Comparison of ENCODE assay signal across 9 cellular contexts in genomic region chr7:30433082-30433481, GRCh38. TPM values are rescaled to one million over a fixed set of nuclear protein-coding genes. Genes with fewer than 3 reads are reported as not detected.
DNase-seq lines count a peak whose midpoint lies in the region; ATAC-seq and TF ChIP-seq lines count a peak whose summit lies in the region.
"Had no signal": no experiment of that assay in that cellular context is flagged by ENCODE, and none has a peak within 500 bp of the region (broad histone marks: within the 10 kb centered on the region; RNA-seq: fewer than 3 reads in every experiment).

No MANE protein-coding gene starts in this region.

- no peak overlapping the region for H3K4me3 ChIP-seq in IMR-90 (ENCODE audit: insufficient read depth, low read depth, low read length)
- no peak overlapping the region for H3K4me3 ChIP-seq in astrocyte of the spinal cord (ENCODE audit: low read depth, low read length)
- H3K4me3 ChIP-seq in suprapubic skin, result no peak overlapping the region

- H3K27ac ChIP-seq in IMR-90 (ENCODE audit: insufficient read depth, low read length), result peak overlapping the region; percentile 31; the same call in 1 of the 2 replicates
- H3K27ac ChIP-seq in layer of hippocampus (ENCODE audit: low read depth, low read length), result peak overlapping the region; percentile 35
- H3K27ac ChIP-seq in suprapubic skin, result peak overlapping the region; percentile 3
- H3K27ac ChIP-seq: WERI-Rb-1 had no signal

- DNase-seq in IMR-90 (peak; percentile 75), astrocyte of the spinal cord (ENCODE audit: low read depth, low spot score) (peak; percentile 78), suprapubic skin (ENCODE audit: low spot score in 2 of 2) (no peak), NCI-H524 treated with DMSO at 0.1 percent for 48 hours (lab: John Stamatoyannopoulos, UW) (no peak), T-helper 2 cell (no peak)
- no peak for DNase-seq in stimulated activated naive CD8-positive, alpha-beta T cell treated with anti-CD3 and anti-CD28 coated beads, Interleukin-15, Interleukin-2, amounts not matched to agents 100 U/mL and 50 U/mL, for 24 hours
- DNase-seq: WERI-Rb-1 had no signal

- BruUV-seq in IMR-90 (replicated peaks; lab: Mats Ljungman, UMichigan), result no TSS peak

- H3K9ac ChIP-seq in IMR-90 (ENCODE audit: low read depth, low read length), result no peak overlapping the region

- CTCF ChIA-PET in IMR-90 (lab: Yijun Ruan, JAX), result no interaction called here

- no peaks in the 10 kb centered on the region for H3K27me3 ChIP-seq in IMR-90 (ENCODE audit: control insufficient read depth, insufficient read depth, low read length)
- no peaks in the 10 kb centered on the region for H3K27me3 ChIP-seq in layer of hippocampus (ENCODE audit: control insufficient read depth, insufficient read depth, low read length)
- no peaks in the 10 kb centered on the region for H3K27me3 ChIP-seq in suprapubic skin

- TF ChIP-seq POLR2A in IMR-90 (IDR thresholded peaks at IDR 0.05; ENCODE audit: low read depth, low read length) (no peak), suprapubic skin (IDR thresholded peaks at IDR 0.05) (no peak)

- H3K23ac ChIP-seq in IMR-90 (ENCODE audit: low read depth, low read length), result no peak overlapping the region; the same call in 1 of the 2 replicates

- dilution Hi-C loops in IMR-90 (cut with HindIII; ENCODE audit: low sequenced_read_pairs, unreplicated experiment), result no loop called here

- TF ChIP-seq CTCF in IMR-90 (conservative IDR thresholded peaks at IDR 0.05; ENCODE audit: low read depth, low read length) (no peak), astrocyte of the spinal cord (IDR thresholded peaks at IDR 0.05; ENCODE audit: low read depth, low read length) (no peak), suprapubic skin (IDR thresholded peaks at IDR 0.05) (no peak)

- 0 out of 2 replicates have a peak overlapping the region, but pooled peaks have one; percentile 8 for H4K5ac ChIP-seq in IMR-90 (ENCODE audit: low read depth, low read length)

- WGBS in IMR-90 (ENCODE audit: extremely low coverage in 2 of 2, insufficient read length in 1 of 2), 2 experiments, result no CpG with 5 or more reads among the region's 3 CpGs
- 19% methylated on average over 3 of the region's 3 CpGs for WGBS in suprapubic skin

- no peak overlapping the region for H2AK5ac ChIP-seq in IMR-90 (ENCODE audit: low read depth, low read length)

- peak overlapping the region; percentile 24; the same call in 1 of the 2 replicates for H3K18ac ChIP-seq in IMR-90 (ENCODE audit: low read depth, low read length)

- no peak for TF ChIP-seq RAD21 in IMR-90 (IDR thresholded peaks at IDR 0.05; ENCODE audit: low read length)

- no peak for TF ChIP-seq EP300 in suprapubic skin (IDR thresholded peaks at IDR 0.05)

- POLR2A ChIA-PET in IMR-90 (lab: Charles Lee; ENCODE audit: unreplicated experiment), result no interaction called here

- no peak overlapping the region for H2BK120ac ChIP-seq in IMR-90 (ENCODE audit: low read depth, low read length)

- no peak overlapping the region; the same call in 1 of the 2 replicates for H3K4me2 ChIP-seq in IMR-90 (ENCODE audit: low read depth, low read length)

- H3K36me3 ChIP-seq in IMR-90 (ENCODE audit: control insufficient read depth, insufficient read depth, low read length) (peaks cover 21% of the 10 kb centered on the region), suprapubic skin (peaks cover 65% of the 10 kb centered on the region)
- H3K36me3 ChIP-seq: WERI-Rb-1 had no signal

- ATAC-seq in IMR-90 (ENCODE audit: low read depth) (peak; percentile 93), HG02623 (IDR thresholded peaks at IDR 0.05; ENCODE audit: unreplicated experiment) (no peak)
- no peak for ATAC-seq in stimulated activated naive CD8-positive, alpha-beta T cell treated with anti-CD3 and anti-CD28 coated beads, Interleukin-15, Interleukin-2, amounts not matched to agents 100 U/mL and 50 U/mL, for 24 hours

- H3K79me1 ChIP-seq in IMR-90 (ENCODE audit: low read depth in 1 of 2, low read length in 2 of 2), result no peaks in the 10 kb centered on the region

- no peak overlapping the region for H4K91ac ChIP-seq in IMR-90 (ENCODE audit: insufficient read depth, low read depth, low read length)

- H4K8ac ChIP-seq in IMR-90 (ENCODE audit: low read depth in 2 of 2, low read length in 2 of 2), result no peak overlapping the region

- H2BK5ac ChIP-seq in IMR-90 (ENCODE audit: low read depth, low read length, poor library complexity, severe bottlenecking), result no peak overlapping the region

- no peak overlapping the region for H3K56ac ChIP-seq in IMR-90 (ENCODE audit: extremely low read depth, insufficient read depth, low read length)

- no peaks in the 10 kb centered on the region for H4K20me1 ChIP-seq in IMR-90 (ENCODE audit: insufficient read depth, low read length)

- intact Hi-C loops in IMR-90 (cut with micrococcal nuclease), result no loop called here

- no peak overlapping the region for H3K14ac ChIP-seq in IMR-90 (replicated peaks; ENCODE audit: low read depth, low read length)

- H3K9me3 ChIP-seq in IMR-90 (ENCODE audit: control insufficient read depth, insufficient read depth, low read length) (no peaks in the 10 kb centered on the region), suprapubic skin (no peaks in the 10 kb centered on the region)

- H2AFZ ChIP-seq in IMR-90 (replicated peaks; ENCODE audit: low read length, poor library complexity), result no peak overlapping the region

- H3K4ac ChIP-seq in IMR-90 (ENCODE audit: low read depth, low read length), result no peak overlapping the region

- H2BK15ac ChIP-seq in IMR-90 (ENCODE audit: low read depth, low read length), result no peak overlapping the region

- H2AK9ac ChIP-seq in IMR-90 (replicated peaks; ENCODE audit: low read depth, low read length, poor library complexity), result no peak overlapping the region

- peaks cover 7% of the 10 kb centered on the region; the same call in 1 of the 2 replicates for H3K4me1 ChIP-seq in IMR-90 (ENCODE audit: control insufficient read depth, insufficient read depth, low read length)
- H3K4me1 ChIP-seq in suprapubic skin, result peaks cover 37% of the 10 kb centered on the region

- no peak overlapping the region for H2BK20ac ChIP-seq in IMR-90 (ENCODE audit: low read depth, low read length)

- in situ Hi-C loops in IMR-90 (cut with MboI; ENCODE audit: low sequenced_read_pairs), result no loop called here
- in situ Hi-C loops in astrocyte of the spinal cord (cut with HindIII; ENCODE audit: low sequenced_read_pairs), result no loop called here

- no peaks in the 10 kb centered on the region; the same call in 1 of the 2 replicates for H3K9me1 ChIP-seq in IMR-90 (ENCODE audit: insufficient read depth, low read length)

TF ChIP-seq in IMR-90, 13 proteins besides CTCF, POLR2A, EP300 and RAD21:
- TF ChIP-seq USF2 (IDR thresholded peaks at IDR 0.05; ENCODE audit: low read depth, low read length) (no peak), ELK1 (IDR thresholded peaks at IDR 0.05; ENCODE audit: borderline replicate concordance, low read depth, low read length) (no peak), SMC3 (IDR thresholded peaks at IDR 0.05; ENCODE audit: low read depth, low read length) (no peak), BHLHE40 (IDR thresholded peaks at IDR 0.05; ENCODE audit: low read depth, low read length) (no peak), CHD1 (IDR thresholded peaks at IDR 0.05; ENCODE audit: low read depth, low read length) (no peak), RCOR1 (IDR thresholded peaks at IDR 0.05; ENCODE audit: insufficient replicate concordance, low read length) (no peak), NFE2L2 (IDR thresholded peaks at IDR 0.05; ENCODE audit: low read depth, low read length) (no peak), MAFK (IDR thresholded peaks at IDR 0.05; ENCODE audit: low read depth, low read length) (no peak), FOS (IDR thresholded peaks at IDR 0.05; ENCODE audit: low read depth, low read length) (no peak), MXI1 (IDR thresholded peaks at IDR 0.05; ENCODE audit: borderline replicate concordance, low read depth, low read length) (no peak), CEBPB (IDR thresholded peaks at IDR 0.05; ENCODE audit: low read depth, low read length) (no peak), MAZ (IDR thresholded peaks at IDR 0.05; ENCODE audit: borderline replicate concordance, low read depth, low read length) (no peak), RFX5 (IDR thresholded peaks at IDR 0.05; ENCODE audit: low read depth, low read length) (no peak)

RNA-seq across cellular contexts. Expression of gene NOD1, which starts 45.5 kb away (rescaled TPM):
- 1.4 and 1.8 TPM in 2 replicates for total RNA-seq in IMR-90 (2012; rRNA removed)
- polyA plus RNA-seq in IMR-90 (2012; rRNA removed), result 2.7 and 3.0 TPM in 2 replicates
- polyA plus RNA-seq in IMR-90 (2012; cell fraction: cytosol; rRNA removed), result 1.3 and 1.4 TPM in 2 replicates
- polyA plus RNA-seq in IMR-90 (2012; cell fraction: nucleus; rRNA removed; ENCODE audit: low replicate concordance), result 5.8 and 9.5 TPM in 2 replicates
- 10 to 100 TPM in 2 of 4 donors, 1 to 10 TPM in 2; 9.2 to 22.8 (median 13.4) TPM for total RNA-seq in suprapubic skin

Comparison
In these comparisons a context has a peak if more than half of its experiments do, and no peak if none do; other contexts are left out.
1. DNase-seq: peak in IMR-90 (single experiment) and astrocyte of the spinal cord (single experiment); none in suprapubic skin (0 of 2), NCI-H524 treated with DMSO at 0.1 percent for 48 hours (single experiment), T-helper 2 cell (0 of 5) and stimulated activated naive CD8-positive, alpha-beta T cell treated with anti-CD3 and anti-CD28 coated beads, Interleukin-15, Interleukin-2, amounts not matched to agents 100 U/mL and 50 U/mL, for 24 hours (single experiment).
2. Peak in every context shown above with its lines, with median percentiles within 50 percentile points of each other: H3K27ac ChIP-seq.